Comparison of ENCODE assay signal across 1 cellular context in genomic region chr6:79719248-79719975, GRCh38.
TF ChIP-seq lines count a peak whose summit lies in the region.

No MANE protein-coding gene starts in this region.

TF ChIP-seq in GM23338, 12 proteins besides CTCF, POLR2A, EP300 and RAD21 (continued from another document):
- TF ChIP-seq, protein P1, sequence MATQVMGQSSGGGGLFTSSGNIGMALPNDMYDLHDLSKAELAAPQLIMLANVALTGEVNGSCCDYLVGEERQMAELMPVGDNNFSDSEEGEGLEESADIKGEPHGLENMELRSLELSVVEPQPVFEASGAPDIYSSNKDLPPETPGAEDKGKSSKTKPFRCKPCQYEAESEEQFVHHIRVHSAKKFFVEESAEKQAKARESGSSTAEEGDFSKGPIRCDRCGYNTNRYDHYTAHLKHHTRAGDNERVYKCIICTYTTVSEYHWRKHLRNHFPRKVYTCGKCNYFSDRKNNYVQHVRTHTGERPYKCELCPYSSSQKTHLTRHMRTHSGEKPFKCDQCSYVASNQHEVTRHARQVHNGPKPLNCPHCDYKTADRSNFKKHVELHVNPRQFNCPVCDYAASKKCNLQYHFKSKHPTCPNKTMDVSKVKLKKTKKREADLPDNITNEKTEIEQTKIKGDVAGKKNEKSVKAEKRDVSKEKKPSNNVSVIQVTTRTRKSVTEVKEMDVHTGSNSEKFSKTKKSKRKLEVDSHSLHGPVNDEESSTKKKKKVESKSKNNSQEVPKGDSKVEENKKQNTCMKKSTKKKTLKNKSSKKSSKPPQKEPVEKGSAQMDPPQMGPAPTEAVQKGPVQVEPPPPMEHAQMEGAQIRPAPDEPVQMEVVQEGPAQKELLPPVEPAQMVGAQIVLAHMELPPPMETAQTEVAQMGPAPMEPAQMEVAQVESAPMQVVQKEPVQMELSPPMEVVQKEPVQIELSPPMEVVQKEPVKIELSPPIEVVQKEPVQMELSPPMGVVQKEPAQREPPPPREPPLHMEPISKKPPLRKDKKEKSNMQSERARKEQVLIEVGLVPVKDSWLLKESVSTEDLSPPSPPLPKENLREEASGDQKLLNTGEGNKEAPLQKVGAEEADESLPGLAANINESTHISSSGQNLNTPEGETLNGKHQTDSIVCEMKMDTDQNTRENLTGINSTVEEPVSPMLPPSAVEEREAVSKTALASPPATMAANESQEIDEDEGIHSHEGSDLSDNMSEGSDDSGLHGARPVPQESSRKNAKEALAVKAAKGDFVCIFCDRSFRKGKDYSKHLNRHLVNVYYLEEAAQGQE (IDR thresholded peaks at IDR 0.05; ENCODE audit: unreplicated experiment): no peak
- TF ChIP-seq, protein P2, sequence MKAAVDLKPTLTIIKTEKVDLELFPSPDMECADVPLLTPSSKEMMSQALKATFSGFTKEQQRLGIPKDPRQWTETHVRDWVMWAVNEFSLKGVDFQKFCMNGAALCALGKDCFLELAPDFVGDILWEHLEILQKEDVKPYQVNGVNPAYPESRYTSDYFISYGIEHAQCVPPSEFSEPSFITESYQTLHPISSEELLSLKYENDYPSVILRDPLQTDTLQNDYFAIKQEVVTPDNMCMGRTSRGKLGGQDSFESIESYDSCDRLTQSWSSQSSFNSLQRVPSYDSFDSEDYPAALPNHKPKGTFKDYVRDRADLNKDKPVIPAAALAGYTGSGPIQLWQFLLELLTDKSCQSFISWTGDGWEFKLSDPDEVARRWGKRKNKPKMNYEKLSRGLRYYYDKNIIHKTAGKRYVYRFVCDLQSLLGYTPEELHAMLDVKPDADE (IDR thresholded peaks at IDR 0.05): no peak
